In genomic region chr5:109161914-109162683, GRCh38 we compare ENCODE assay signal across 8 cellular contexts.
DNase-seq lines count a peak whose midpoint lies in the region; ATAC-seq and TF ChIP-seq lines count a peak whose summit lies in the region.

No MANE protein-coding gene starts in this region.

- H3K27ac ChIP-seq in osteoblast (ENCODE audit: low read depth, low read length) (peak overlapping the region; percentile 45), lower lobe of right lung (no peak overlapping the region)

- H3K4me2 ChIP-seq in osteoblast (ENCODE audit: insufficient read depth, low read length), result peak overlapping the region; percentile 26

- peak; percentile 88 for ATAC-seq in GM18907 (IDR thresholded peaks at IDR 0.05; ENCODE audit: unreplicated experiment)
- peak; percentile 65 for ATAC-seq in HG02623 (IDR thresholded peaks at IDR 0.05; ENCODE audit: unreplicated experiment)
- ATAC-seq in HG03558 (IDR thresholded peaks at IDR 0.05; ENCODE audit: extremely low read depth, unreplicated experiment), result peak; percentile 86
- ATAC-seq in lower lobe of right lung, result no peak

- DNase-seq in osteoblast (ENCODE audit: insufficient read length, low spot score, missing footprints) (peak; percentile 32), lower lobe of right lung (no peak), kidney tubule cell (ENCODE audit: low spot score) (no peak), DMS53 treated with DMSO at 0.1 percent for 48 hours (lab: John Stamatoyannopoulos, UW; ENCODE audit: unreplicated experiment) (no peak)
- DNase-seq in activated CD4-positive, alpha-beta T cell treated with anti-CD3 and anti-CD28 coated beads for 4 hours, result no peak

- no peak overlapping the region for H2AFZ ChIP-seq in osteoblast (ENCODE audit: low read length)

- no peaks in the 10 kb centered on the region for H4K20me1 ChIP-seq in osteoblast (ENCODE audit: insufficient read depth, low read length)

- H3K4me3 ChIP-seq in osteoblast (ENCODE audit: insufficient read depth, low read length) (no peak overlapping the region), lower lobe of right lung (no peak overlapping the region)

- H3K4me1 ChIP-seq in osteoblast (ENCODE audit: insufficient read depth, low read length), result peaks cover 9% of the 10 kb centered on the region
- no peaks in the 10 kb centered on the region for H3K4me1 ChIP-seq in lower lobe of right lung

- H3K27me3 ChIP-seq in osteoblast (ENCODE audit: insufficient read depth, low read length) (no peaks in the 10 kb centered on the region), lower lobe of right lung (ENCODE audit: low read depth) (no peaks in the 10 kb centered on the region)

- H3K9me3 ChIP-seq in osteoblast (ENCODE audit: low read depth, low read length) (no peaks in the 10 kb centered on the region), lower lobe of right lung (no peaks in the 10 kb centered on the region)

- H3K36me3 ChIP-seq in osteoblast (ENCODE audit: insufficient read depth, low read length) (no peaks in the 10 kb centered on the region), lower lobe of right lung (no peaks in the 10 kb centered on the region)

- TF ChIP-seq CTCF in osteoblast (IDR thresholded peaks at IDR 0.05; ENCODE audit: extremely low read depth, low read depth, low read length) (no peak), lower lobe of right lung (IDR thresholded peaks at IDR 0.05) (no peak)

- no peaks in the 10 kb centered on the region for H3K79me2 ChIP-seq in osteoblast (ENCODE audit: insufficient read depth, low read length)

- intact Hi-C loops in lower lobe of right lung (cut with DNase I), result no loop called here

Comparison
In these comparisons a context has a peak if more than half of its experiments do, and no peak if none do; other contexts are left out.
1. ATAC-seq: peak in GM18907 (single experiment), HG02623 (single experiment) and HG03558 (single experiment); none in lower lobe of right lung (0 of 2).